Comparison of ENCODE assay signal across 13 cellular contexts in genomic region chr5:68924490-68925145, GRCh38.
DNase-seq lines count a peak whose midpoint lies in the region; ATAC-seq, FAIRE-seq and TF ChIP-seq lines count a peak whose summit lies in the region.
"Had no signal": no experiment of that assay in that cellular context is flagged by ENCODE, and none has a peak within 500 bp of the region (broad histone marks: within the 10 kb centered on the region; RNA-seq: fewer than 3 reads in every experiment).

No MANE protein-coding gene starts in this region.

- H3K27ac ChIP-seq in HUES48 (ENCODE audit: low read depth, low read length) (peak overlapping the region; percentile 89), brain microvascular endothelial cell (no peak overlapping the region), right atrium auricular region (no peak overlapping the region)
- H3K27ac ChIP-seq: thoracic aorta had no signal

- no peaks in the 10 kb centered on the region for H3K27me3 ChIP-seq in HUES48 (ENCODE audit: control insufficient read depth, insufficient read depth, low read length)
- H3K27me3 ChIP-seq in brain microvascular endothelial cell (replicated peaks): no peaks in the 10 kb centered on the region
- H3K27me3 ChIP-seq in right atrium auricular region: no peaks in the 10 kb centered on the region

- peak; percentile 79 for DNase-seq in brain microvascular endothelial cell
- peak; percentile 61 for DNase-seq in right atrium auricular region (ENCODE audit: low spot score)
- DNase-seq in retinal pigment epithelial cell (ENCODE audit: low read depth): peak; percentile 35
- DNase-seq in H54 (ENCODE audit: insufficient read length, low spot score): no peak
- DNase-seq: activated naive CD4-positive, alpha-beta T cell; KBM-7; NCI-H345; SHP77 had no signal

- TF ChIP-seq POLR2A in H54 (IDR thresholded peaks at IDR 0.05; ENCODE audit: low read depth, low read length): no peak

- no peak overlapping the region; the same call in 1 of the 2 replicates for H3K4me3 ChIP-seq in HUES48 (ENCODE audit: low read depth, low read length)
- H3K4me3 ChIP-seq in brain microvascular endothelial cell (ENCODE audit: low read depth, low read length): no peak overlapping the region
- no peak overlapping the region for H3K4me3 ChIP-seq in right atrium auricular region
- no peak overlapping the region for H3K4me3 ChIP-seq in retinal pigment epithelial cell (ENCODE audit: low read length)
- H3K4me3 ChIP-seq: thoracic aorta had no signal

- no peak overlapping the region for H3K9ac ChIP-seq in HUES48 (ENCODE audit: low read depth, low read length)

- no peak for ATAC-seq in GM21447 (IDR thresholded peaks at IDR 0.05; ENCODE audit: unreplicated experiment)
- no peak for ATAC-seq in HG02973 (IDR thresholded peaks at IDR 0.05; ENCODE audit: unreplicated experiment)
- no peak for ATAC-seq in GM18498 (IDR thresholded peaks at IDR 0.05; ENCODE audit: unreplicated experiment)

- TF ChIP-seq CTCF in brain microvascular endothelial cell (IDR thresholded peaks at IDR 0.05; ENCODE audit: low read depth, low read length, missing control alignments): no peak
- TF ChIP-seq CTCF in right atrium auricular region (IDR thresholded peaks at IDR 0.05): no peak
- no peak for TF ChIP-seq CTCF in retinal pigment epithelial cell (conservative IDR thresholded peaks at IDR 0.05; ENCODE audit: low read depth, low read length)

- H3K9me3 ChIP-seq in HUES48 (ENCODE audit: control insufficient read depth, insufficient read depth, low read length): peaks cover 61% of the 10 kb centered on the region
- no peaks in the 10 kb centered on the region for H3K9me3 ChIP-seq in right atrium auricular region
- H3K9me3 ChIP-seq: thoracic aorta had no signal

- H3K36me3 ChIP-seq in HUES48 (ENCODE audit: control insufficient read depth, insufficient read depth, low read length) (no peaks in the 10 kb centered on the region), brain microvascular endothelial cell (replicated peaks) (no peaks in the 10 kb centered on the region), right atrium auricular region (no peaks in the 10 kb centered on the region)
- H3K36me3 ChIP-seq: thoracic aorta had no signal

- no peak for FAIRE-seq in H54 (lab: Jason Lieb, UNC)

- H3K4me1 ChIP-seq in HUES48 (ENCODE audit: control insufficient read depth, insufficient read depth, low read length) (peaks cover 29% of the 10 kb centered on the region), right atrium auricular region (no peaks in the 10 kb centered on the region)

- in situ Hi-C loops in brain microvascular endothelial cell (cut with HindIII; ENCODE audit: low pct_ligation_motif_present, low sequenced_read_pairs): no loop called here
